ENCODE assay signal across 8 cellular contexts in the genomic region with DNA sequence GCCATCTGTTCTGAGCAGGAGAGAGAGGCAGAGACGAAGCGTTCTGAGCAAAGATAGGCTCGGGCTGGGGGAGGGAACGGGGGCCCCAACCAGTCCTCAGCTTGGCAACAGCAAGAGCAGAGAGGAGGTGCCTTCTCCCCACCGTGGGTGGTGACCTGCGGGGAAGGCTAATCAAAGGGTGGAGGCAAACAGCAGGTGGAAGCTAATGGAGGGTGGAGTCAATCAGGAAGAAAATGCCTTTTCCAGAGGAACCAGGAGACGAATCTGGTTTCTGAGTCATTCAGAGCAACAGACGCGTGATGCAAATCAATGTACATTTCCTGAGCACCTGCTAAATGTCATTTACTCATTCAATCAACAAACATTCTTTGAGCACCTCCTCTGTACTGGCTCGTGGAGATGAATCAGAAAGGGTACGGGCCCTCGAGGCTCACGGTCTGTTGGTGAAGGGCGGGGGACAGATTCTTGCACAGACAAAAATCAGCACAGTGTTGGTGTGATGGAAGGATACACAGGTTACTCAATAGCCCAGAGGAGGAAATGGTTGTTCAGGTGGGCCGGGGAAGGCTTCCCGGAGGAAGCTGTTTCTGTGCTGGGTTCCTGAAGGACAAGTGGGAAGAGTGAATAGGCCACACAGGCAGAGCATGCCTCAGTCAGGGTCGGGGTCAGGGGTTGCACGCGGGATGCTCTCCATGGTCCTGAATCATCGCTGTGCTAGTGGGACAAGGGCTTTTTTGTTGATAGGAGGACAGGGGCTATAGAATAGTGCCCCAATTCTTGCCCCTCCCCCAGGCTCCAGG.
DNase-seq lines count a peak whose midpoint lies in the region; ATAC-seq lines count a peak whose summit lies in the region.

No MANE protein-coding gene starts in this region.

- no peaks in the 10 kb centered on the region for H3K36me3 ChIP-seq in iPS DF 6.9 (ENCODE audit: control insufficient read depth, insufficient read depth, low read length)

- ATAC-seq in GM21723 (IDR thresholded peaks at IDR 0.05; ENCODE audit: unreplicated experiment), result no peak
- ATAC-seq in HG02852 (IDR thresholded peaks at IDR 0.05; ENCODE audit: unreplicated experiment), result no peak

- H3K27ac ChIP-seq in iPS DF 6.9 (ENCODE audit: low read length), result no peak overlapping the region

- no peak overlapping the region for H3K4me3 ChIP-seq in iPS DF 6.9 (ENCODE audit: low read length)

- H3K9me3 ChIP-seq in iPS DF 6.9 (ENCODE audit: control insufficient read depth, insufficient read depth, low read length), result no peaks in the 10 kb centered on the region

- no CpG with 5 or more reads among the region's 20 CpGs for WGBS in iPS DF 6.9 (ENCODE audit: insufficient coverage, insufficient read length)

- peak; percentile 21 for DNase-seq in stimulated activated CD4-positive, alpha-beta T cell treated with anti-CD3 and anti-CD28 coated beads, Interleukin-4, amount 100 ng/mL, for 1 hour
- no peak for DNase-seq in stimulated activated CD4-positive, alpha-beta T cell treated with anti-CD3 and anti-CD28 coated beads, Interleukin-12 subunit alpha, Interleukin-12 subunit beta, amount 100 ng/mL, for 4 hours
- peak; percentile 62 for DNase-seq in UCSD-AML1 (lab: John Stamatoyannopoulos, UW; ENCODE audit: unreplicated experiment)
- DNase-seq in iPS DF 6.9 (ENCODE audit: low read depth, low spot score), result peak; percentile 78
- DNase-seq in KG1 (lab: John Stamatoyannopoulos, UW), result no peak
- no peak for DNase-seq in NCI-H345 (lab: John Stamatoyannopoulos, UW)

- no peaks in the 10 kb centered on the region for H3K4me1 ChIP-seq in iPS DF 6.9 (ENCODE audit: control insufficient read depth, insufficient read depth, low read length)

- H3K27me3 ChIP-seq in iPS DF 6.9 (ENCODE audit: control insufficient read depth, insufficient read depth, low read length), result peaks cover 2% of the 10 kb centered on the region; the same call in 1 of the 2 replicates

Comparison
In these comparisons a context has a peak if more than half of its experiments do, and no peak if none do; other contexts are left out.
1. DNase-seq: peak in stimulated activated CD4-positive, alpha-beta T cell treated with anti-CD3 and anti-CD28 coated beads, Interleukin-4, amount 100 ng/mL, for 1 hour (single experiment), UCSD-AML1 (single experiment) and iPS DF 6.9 (single experiment); none in stimulated activated CD4-positive, alpha-beta T cell treated with anti-CD3 and anti-CD28 coated beads, Interleukin-12 subunit alpha, Interleukin-12 subunit beta, amount 100 ng/mL, for 4 hours (single experiment), KG1 (single experiment) and NCI-H345 (single experiment).